In genomic region chr11:117547188-117547831, GRCh38 we compare ENCODE assay signal across 23 cellular contexts.
DNase-seq lines count a peak whose midpoint lies in the region; ATAC-seq and TF ChIP-seq lines count a peak whose summit lies in the region.
"Had no signal": no experiment of that assay in that cellular context is flagged by ENCODE, and none has a peak within 500 bp of the region (broad histone marks: within the 10 kb centered on the region; RNA-seq: fewer than 3 reads in every experiment).

No MANE protein-coding gene starts in this region.

- H4K20me1 ChIP-seq in osteoblast (ENCODE audit: insufficient read depth, low read length): no peaks in the 10 kb centered on the region

- H2AFZ ChIP-seq in osteoblast (ENCODE audit: low read length): no peak overlapping the region
- H2AFZ ChIP-seq: hepatocyte had no signal

- BruUV-seq in MCF 10A (replicated peaks; lab: Mats Ljungman, UMichigan): no TSS peak

- H3K27ac ChIP-seq in dorsolateral prefrontal cortex (peak overlapping the region in 52 of 59 donors; percentile 1 to 79 (median 53)), osteoblast (ENCODE audit: low read depth, low read length) (no peak overlapping the region)
- H3K27ac ChIP-seq: colonic mucosa, esophagus squamous epithelium, gastrocnemius medialis, hepatocyte, prostate gland, SJSA1 had no signal

- H3K4me2 ChIP-seq in osteoblast (ENCODE audit: insufficient read depth, low read length): no peak overlapping the region
- H3K4me2 ChIP-seq: hepatocyte had no signal

- TF ChIP-seq CTCF in dorsolateral prefrontal cortex (IDR thresholded peaks at IDR 0.05 in 54 of 56, conservative IDR thresholded peaks at IDR 0.05 in 2 of 56; ENCODE audit: low read depth in 1 of 56, partially characterized antibody in 56 of 56): no peak
- no peak for TF ChIP-seq CTCF in osteoblast (IDR thresholded peaks at IDR 0.05; ENCODE audit: extremely low read depth, low read depth, low read length)
- TF ChIP-seq CTCF in MCF 10A (IDR thresholded peaks at IDR 0.05; ENCODE audit: unreplicated experiment): no peak

- no peak overlapping the region for H3K27ac Mint-ChIP-seq in MCF 10A (ENCODE audit: low read depth, unreplicated experiment)
- H3K27ac Mint-ChIP-seq: activated CD4-positive, alpha-beta T cell treated with anti-CD3 and anti-CD28 coated beads for 36 hours; activated T-cell treated with anti-CD3 and anti-CD28 coated beads, Interleukin-2, amount 50 U/mL, for 24 hours; natural killer cell treated with Interleukin-12 subunit alpha and Interleukin-12 subunit beta and Interleukin-15 and Interleukin-18, amount 100 ng/mL, for 72 hours had no signal

- H3K36me3 Mint-ChIP-seq in MCF 10A (ENCODE audit: insufficient read depth, unreplicated experiment): no peaks in the 10 kb centered on the region
- H3K36me3 Mint-ChIP-seq: natural killer cell treated with Interleukin-12 subunit alpha and Interleukin-12 subunit beta and Interleukin-15 and Interleukin-18, amount 100 ng/mL, for 72 hours had no signal

- no peaks in the 10 kb centered on the region for H3K9me3 ChIP-seq in osteoblast (ENCODE audit: low read depth, low read length)
- H3K9me3 ChIP-seq: colonic mucosa, esophagus squamous epithelium, gastrocnemius medialis, prostate gland, SJSA1 had no signal

- POLR2A ChIA-PET in MCF 10A (lab: Yijun Ruan, JAX): no interaction called here

- no peaks in the 10 kb centered on the region for H3K4me1 Mint-ChIP-seq in MCF 10A (ENCODE audit: insufficient read depth, unreplicated experiment)
- H3K4me1 Mint-ChIP-seq: activated CD4-positive, alpha-beta T cell treated with anti-CD3 and anti-CD28 coated beads for 36 hours had no signal

- H3K27me3 ChIP-seq in H7 (ENCODE audit: control insufficient read depth, insufficient read depth, low read length) (no peaks in the 10 kb centered on the region; the same call in 1 of the 2 replicates), dorsolateral prefrontal cortex (no peaks in the 10 kb centered on the region), osteoblast (ENCODE audit: insufficient read depth, low read length) (no peaks in the 10 kb centered on the region)
- H3K27me3 ChIP-seq: colonic mucosa, SJSA1 had no signal

- ATAC-seq in HG02642 (IDR thresholded peaks at IDR 0.05; ENCODE audit: poor library complexity, unreplicated experiment): no peak
- ATAC-seq: activated CD4-positive, alpha-beta T cell treated with anti-CD3 and anti-CD28 coated beads for 36 hours; gastrocnemius medialis; natural killer cell treated with Interleukin-12 subunit alpha and Interleukin-12 subunit beta and Interleukin-15 and Interleukin-18, amount 100 ng/mL, for 72 hours had no signal

- peaks cover 85% of the 10 kb centered on the region for H3K27me3 Mint-ChIP-seq in MCF 10A (ENCODE audit: insufficient read depth, unreplicated experiment)
- H3K27me3 Mint-ChIP-seq: activated T-cell treated with anti-CD3 and anti-CD28 coated beads, Interleukin-2, amount 50 U/mL, for 24 hours had no signal

- H3K4me3 ChIP-seq in H7 (ENCODE audit: insufficient read depth, low read depth, low read length): no peak overlapping the region
- peak overlapping the region in 1 of 59 donors; percentile 7 for H3K4me3 ChIP-seq in dorsolateral prefrontal cortex
- no peak overlapping the region for H3K4me3 ChIP-seq in osteoblast (ENCODE audit: insufficient read depth, low read length)
- H3K4me3 ChIP-seq: colonic mucosa, esophagus squamous epithelium, gastrocnemius medialis, hepatocyte, prostate gland, SJSA1 had no signal

- H3K4me1 ChIP-seq in osteoblast (ENCODE audit: insufficient read depth, low read length): no peaks in the 10 kb centered on the region
- H3K4me1 ChIP-seq: esophagus squamous epithelium, gastrocnemius medialis, prostate gland had no signal

- CTCF ChIA-PET in MCF 10A (lab: Yijun Ruan, JAX): interaction anchor here (0.6 kb wide), 1 partner anchor 372 kb away, joined by 3 read pairs; no protein-coding TSS in a partner anchor

- DNase-seq in H7: peak; percentile 78
- peak; percentile 88 for DNase-seq in NCI-H2107 treated with DMSO at 0.1 percent for 48 hours (lab: John Stamatoyannopoulos, UW; ENCODE audit: unreplicated experiment)
- peak in 1 of 10 donors; percentile 41 for DNase-seq in dorsolateral prefrontal cortex
- DNase-seq in osteoblast (ENCODE audit: insufficient read length, low spot score, missing footprints): peak; percentile 65
- DNase-seq in MCF 10A (ENCODE audit: unreplicated experiment): no peak
- DNase-seq in pons (ENCODE audit: low spot score): no peak
- DNase-seq: activated CD4-positive, alpha-beta T cell treated with anti-CD3 and anti-CD28 coated beads for 36 hours; activated CD8-positive, alpha-beta memory T cell treated with anti-CD3 and anti-CD28 coated beads for 24 hours; activated T-cell treated with anti-CD3 and anti-CD28 coated beads, Interleukin-2, amount 50 U/mL, for 24 hours; colonic mucosa; EL; esophagus squamous epithelium; gastrocnemius medialis; IMR-90; NCI-H146; NK-92 treated with Interleukin-12 subunit alpha and Interleukin-12 subunit beta, amount 100 ng/mL, for 24 hours; T-helper 1 cell; trophoblast cell had no signal

- no peaks in the 10 kb centered on the region for H3K9me3 Mint-ChIP-seq in MCF 10A (ENCODE audit: unreplicated experiment)
- H3K9me3 Mint-ChIP-seq: activated T-cell treated with anti-CD3 and anti-CD28 coated beads, Interleukin-2, amount 50 U/mL, for 24 hours; natural killer cell treated with Interleukin-12 subunit alpha and Interleukin-12 subunit beta and Interleukin-15 and Interleukin-18, amount 100 ng/mL, for 72 hours had no signal

- H3K36me3 ChIP-seq in H7 (replicated peaks; ENCODE audit: control insufficient read depth, insufficient read depth, low read length) (no peaks in the 10 kb centered on the region), osteoblast (ENCODE audit: insufficient read depth, low read length) (no peaks in the 10 kb centered on the region)
- H3K36me3 ChIP-seq: colonic mucosa, esophagus squamous epithelium, gastrocnemius medialis, prostate gland, SJSA1 had no signal

- intact Hi-C loops in dorsolateral prefrontal cortex (cut with DNase I): no loop called here
- intact Hi-C loops in MCF 10A (cut with micrococcal nuclease): no loop called here

- no peak overlapping the region for H3K4me3 Mint-ChIP-seq in MCF 10A (ENCODE audit: unreplicated experiment)
- H3K4me3 Mint-ChIP-seq: activated CD4-positive, alpha-beta T cell treated with anti-CD3 and anti-CD28 coated beads for 36 hours; activated T-cell treated with anti-CD3 and anti-CD28 coated beads, Interleukin-2, amount 50 U/mL, for 24 hours; natural killer cell treated with Interleukin-12 subunit alpha and Interleukin-12 subunit beta and Interleukin-15 and Interleukin-18, amount 100 ng/mL, for 72 hours had no signal

- no peaks in the 10 kb centered on the region for H3K79me2 ChIP-seq in osteoblast (ENCODE audit: insufficient read depth, low read length)
- H3K79me2 ChIP-seq: hepatocyte had no signal

Comparison
In these comparisons a context has a peak if more than half of its experiments do, and no peak if none do; other contexts are left out.
1. DNase-seq: peak in H7 (single experiment), NCI-H2107 treated with DMSO at 0.1 percent for 48 hours (single experiment) and osteoblast (single experiment); none in MCF 10A (single experiment) and pons (single experiment).